ENCODE assay signal across 8 cellular contexts in the genomic region with DNA sequence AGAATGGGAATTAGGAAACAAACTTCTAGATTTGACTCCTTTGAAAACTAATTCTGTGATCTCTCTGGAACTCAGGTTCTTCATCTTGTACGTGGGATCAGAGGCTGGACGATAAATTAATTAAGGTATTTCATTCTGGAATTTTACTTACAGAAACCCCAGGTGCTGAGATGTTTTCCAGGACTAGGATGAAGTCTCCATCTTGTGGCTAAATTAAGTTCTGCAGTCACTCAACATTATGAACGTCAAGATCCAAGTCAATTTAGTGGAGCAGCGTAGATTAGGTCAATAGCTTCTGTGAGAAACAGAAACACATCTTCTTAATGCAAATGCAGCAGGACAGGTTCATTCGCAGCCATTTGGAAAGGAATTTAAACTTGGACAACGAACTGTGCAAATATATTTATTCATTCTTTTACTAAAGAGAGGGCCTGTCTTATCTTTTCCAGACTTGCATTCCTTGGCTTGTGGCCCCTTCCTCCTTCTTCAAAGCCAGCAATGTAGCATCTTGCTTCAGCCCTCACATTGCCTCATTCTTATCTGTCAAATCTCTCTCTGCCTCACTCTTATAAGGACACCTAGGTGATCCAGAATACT. TPM values are rescaled to one million over a fixed set of nuclear protein-coding genes. Genes with fewer than 3 reads are reported as not detected.
DNase-seq lines count a peak whose midpoint lies in the region; ATAC-seq and TF ChIP-seq lines count a peak whose summit lies in the region.

No MANE protein-coding gene starts in this region.

- H4K20me1 ChIP-seq in OCI-LY3 (ENCODE audit: insufficient read depth, low read length): no peaks in the 10 kb centered on the region

- peaks cover 13% of the 10 kb centered on the region for H3K27me3 ChIP-seq in OCI-LY3 (ENCODE audit: low read depth, low read length)

- no peak overlapping the region for H3K4me3 ChIP-seq in OCI-LY3 (ENCODE audit: low read length)
- no peak overlapping the region for H3K4me3 ChIP-seq in mucosa of descending colon

- no peaks in the 10 kb centered on the region for H3K4me1 ChIP-seq in OCI-LY3 (ENCODE audit: low read length)
- H3K4me1 ChIP-seq in mucosa of descending colon (ENCODE audit: low read depth): no peaks in the 10 kb centered on the region

- H3K9ac ChIP-seq in OCI-LY3 (ENCODE audit: low read length): no peak overlapping the region

- TF ChIP-seq CTCF in Calu3 (IDR thresholded peaks at IDR 0.05; ENCODE audit: unreplicated experiment): peak; percentile 39
- TF ChIP-seq CTCF in OCI-LY3 (IDR thresholded peaks at IDR 0.05; ENCODE audit: low read depth, low read length): peak; percentile 90
- TF ChIP-seq CTCF in mucosa of descending colon (IDR thresholded peaks at IDR 0.05): peak; percentile 74

- H3K4me2 ChIP-seq in OCI-LY3 (ENCODE audit: low read length): no peak overlapping the region

- H3K4me3 Mint-ChIP-seq in Calu3 (ENCODE audit: low read depth, unreplicated experiment): no peak overlapping the region

- H3K9me3 ChIP-seq in OCI-LY3 (ENCODE audit: insufficient read depth, low read length) (no peaks in the 10 kb centered on the region), mucosa of descending colon (no peaks in the 10 kb centered on the region)

- H3K36me3 ChIP-seq in OCI-LY3 (replicated peaks; ENCODE audit: low read depth, low read length): no peaks in the 10 kb centered on the region
- H3K36me3 ChIP-seq in mucosa of descending colon (ENCODE audit: low read depth): no peaks in the 10 kb centered on the region

- CTCF ChIA-PET in Calu3 (lab: Charles Lee) (interaction anchor here (0.6 to 3.2 kb wide), 2 partner anchors 10 to 126 kb away, joined by 3 to 17 read pairs; no protein-coding TSS in a partner anchor), HEK293T (lab: Yijun Ruan, JAX) (interaction anchor here (0.6 to 4.1 kb wide), 3 partner anchors 125 to 135 kb away, joined by 4 to 32 read pairs (median 8); no protein-coding TSS in a partner anchor)

- H3K4me1 Mint-ChIP-seq in Calu3 (ENCODE audit: low read depth, unreplicated experiment): no peaks in the 10 kb centered on the region

- H3K27me3 Mint-ChIP-seq in Calu3 (ENCODE audit: unreplicated experiment): peaks cover 56% of the 10 kb centered on the region

- H3K27ac Mint-ChIP-seq in Calu3 (ENCODE audit: unreplicated experiment): no peak overlapping the region

- BruUV-seq in Calu3 (replicated peaks; lab: Mats Ljungman, UMichigan): no TSS peak

- POLR2A ChIA-PET in HEK293T (lab: Yijun Ruan, JAX): no interaction called here

- intact Hi-C loops in Calu3 (cut with micrococcal nuclease; ENCODE audit: unreplicated experiment): loop anchor here (1.0 to 5.0 kb wide), 2 partner anchors 125 to 293 kb away; no protein-coding TSS in a partner anchor
- intact Hi-C loops in mucosa of descending colon (cut with DNase I, micrococcal nuclease): loop anchor here in 1 of 2 donors (2.0 kb wide), 1 partner anchor 126 kb away; no protein-coding TSS in a partner anchor

- H2AFZ ChIP-seq in OCI-LY3 (ENCODE audit: low read depth, low read length): no peak overlapping the region

- H3K79me2 ChIP-seq in OCI-LY3 (ENCODE audit: low read length): no peaks in the 10 kb centered on the region

- DNase-seq in Calu3 (peak; percentile 33), HEK293T (ENCODE audit: extremely low spot score) (peak; percentile 58), dermis microvascular lymphatic vessel endothelial cell (ENCODE audit: low read depth in 2 of 2) (peak; percentile 55 to 66), mucosa of descending colon (peak in 1 of 3 donors; percentile 64), DMS153 treated with DMSO at 0.1 percent for 48 hours (lab: John Stamatoyannopoulos, UW; ENCODE audit: unreplicated experiment) (no peak)

- no peaks in the 10 kb centered on the region for H3K36me3 Mint-ChIP-seq in Calu3 (ENCODE audit: insufficient read depth, unreplicated experiment)

- no peak overlapping the region for H3K27ac ChIP-seq in OCI-LY3 (ENCODE audit: low read length)

- H3K9me3 Mint-ChIP-seq in Calu3 (ENCODE audit: low read depth, unreplicated experiment): no peaks in the 10 kb centered on the region

- ATAC-seq in mucosa of descending colon: peak; percentile 77
- no peak for ATAC-seq in GM19463 (IDR thresholded peaks at IDR 0.05; ENCODE audit: unreplicated experiment)
- ATAC-seq in HG02973 (IDR thresholded peaks at IDR 0.05; ENCODE audit: unreplicated experiment): no peak

TF ChIP-seq in HEK293T, 16 proteins besides CTCF, POLR2A, EP300 and RAD21:
- TF ChIP-seq FOXM1 (IDR thresholded peaks at IDR 0.05; ENCODE audit: borderline replicate concordance): no peak
- TF ChIP-seq, protein P1, sequence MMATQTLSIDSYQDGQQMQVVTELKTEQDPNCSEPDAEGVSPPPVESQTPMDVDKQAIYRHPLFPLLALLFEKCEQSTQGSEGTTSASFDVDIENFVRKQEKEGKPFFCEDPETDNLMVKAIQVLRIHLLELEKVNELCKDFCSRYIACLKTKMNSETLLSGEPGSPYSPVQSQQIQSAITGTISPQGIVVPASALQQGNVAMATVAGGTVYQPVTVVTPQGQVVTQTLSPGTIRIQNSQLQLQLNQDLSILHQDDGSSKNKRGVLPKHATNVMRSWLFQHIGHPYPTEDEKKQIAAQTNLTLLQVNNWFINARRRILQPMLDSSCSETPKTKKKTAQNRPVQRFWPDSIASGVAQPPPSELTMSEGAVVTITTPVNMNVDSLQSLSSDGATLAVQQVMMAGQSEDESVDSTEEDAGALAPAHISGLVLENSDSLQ (IDR thresholded peaks at IDR 0.05): peak; percentile 56

RNA-seq across cellular contexts. Expression of a gene that starts 26.7 kb away (rescaled TPM):
- total RNA-seq in Calu3 (2022): not detected in 2 replicates
- total RNA-seq in dermis microvascular lymphatic vessel endothelial cell: not detected in 2 replicates
- total RNA-seq in mucosa of descending colon: under 1 TPM in 1 of 3 donors, not detected in 2; 0.95 TPM

Comparison
In these comparisons a context has a peak if more than half of its experiments do, and no peak if none do; other contexts are left out.
1. CTCF ChIP-seq: peak in every context shown above with its lines; median percentile 90 in OCI-LY3; 74 in mucosa of descending colon; 39 in Calu3.